Comparison of ENCODE assay signal across 1 cellular context in genomic region chr5:127525181-127525580, GRCh38.
TF ChIP-seq lines count a peak whose summit lies in the region.

No MANE protein-coding gene starts in this region.

TF ChIP-seq in HEK293, 187 proteins besides CTCF, POLR2A, EP300 and RAD21 (continued from another document):
- no peak for TF ChIP-seq HIC1 (tag by site-specific recombination; IDR thresholded peaks at IDR 0.05)
TF ChIP-seq in HEK293: peak in this region for 1.
